In the genomic region with DNA sequence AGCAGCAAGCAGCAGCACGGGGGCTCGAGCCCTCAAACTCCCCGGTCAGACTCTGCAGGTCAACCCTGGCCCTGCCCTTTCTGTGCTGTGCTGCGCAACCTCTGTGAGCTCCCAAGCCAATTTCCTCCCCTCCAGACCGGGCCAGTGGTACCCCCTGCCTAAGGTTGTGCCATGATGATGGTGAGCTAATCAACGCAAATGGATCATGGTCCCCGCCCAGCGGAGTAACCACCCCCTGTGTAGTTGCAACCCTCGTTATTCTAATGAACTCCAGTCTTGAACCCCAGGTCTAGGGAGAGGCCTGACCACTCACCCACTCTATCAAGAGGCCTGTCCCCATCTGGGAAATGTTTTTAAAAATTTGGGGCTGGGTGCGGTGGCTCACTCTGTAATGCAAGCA, we compare ENCODE assay signal across 19 cellular contexts.
DNase-seq lines count a peak whose midpoint lies in the region; ATAC-seq and TF ChIP-seq lines count a peak whose summit lies in the region.
"Had no signal": no experiment of that assay in that cellular context is flagged by ENCODE, and none has a peak within 500 bp of the region (broad histone marks: within the 10 kb centered on the region; RNA-seq: fewer than 3 reads in every experiment).

No MANE protein-coding gene starts in this region.

- in situ Hi-C loops in IMR-90 (cut with MboI; ENCODE audit: low sequenced_read_pairs) (loop anchor here (25.0 kb wide), 1 partner anchor 496 kb away; no protein-coding TSS in a partner anchor), ACHN (cut with HindIII; ENCODE audit: low pct_ligation_motif_present, low pct_unique_long_range_greater_than_20kb, low sequenced_read_pairs) (no loop called here)

- peak overlapping the region; percentile 99 for H3K14ac ChIP-seq in IMR-90 (replicated peaks; ENCODE audit: low read depth, low read length)

- no peaks in the 10 kb centered on the region for H4K20me1 ChIP-seq in IMR-90 (ENCODE audit: insufficient read depth, low read length)
- H4K20me1 ChIP-seq: BLaER1 had no signal

- ATAC-seq in IMR-90 (ENCODE audit: low read depth): no peak
- peak; percentile 27 for ATAC-seq in stimulated activated memory B cell treated with anti-CD40 and anti-IgM and Interleukin-4, amounts not matched to agents 10 μg/mL and 1 μg/mL and 100 μg/mL, for 72 hours
- ATAC-seq in HG03025 (IDR thresholded peaks at IDR 0.05; ENCODE audit: low FRiP score, unreplicated experiment): no peak
- ATAC-seq: CD8-positive, alpha-beta T cell; K562 had no signal

- peak overlapping the region; percentile 99 for H4K91ac ChIP-seq in IMR-90 (ENCODE audit: insufficient read depth, low read depth, low read length)

- no peak for TF ChIP-seq POLR2A in IMR-90 (IDR thresholded peaks at IDR 0.05; ENCODE audit: low read depth, low read length)
- no peak for TF ChIP-seq POLR2A in esophagus muscularis mucosa (IDR thresholded peaks at IDR 0.05; ENCODE audit: low read depth)

- CTCF ChIA-PET in IMR-90 (lab: Yijun Ruan, JAX): no interaction called here

- peaks cover 21% of the 10 kb centered on the region for H3K27me3 Mint-ChIP-seq in stimulated activated memory B cell treated with anti-CD40 and anti-IgM and Interleukin-4, amounts not matched to agents 10 μg/mL and 1 μg/mL and 100 μg/mL, for 72 hours

- H3K4ac ChIP-seq in IMR-90 (ENCODE audit: low read depth, low read length): peak overlapping the region; percentile 96

- H3K18ac ChIP-seq in IMR-90 (ENCODE audit: low read depth, low read length): peak overlapping the region; percentile 92

- peak overlapping the region; percentile 84; the same call in 2 of the 3 replicates for H2BK15ac ChIP-seq in IMR-90 (ENCODE audit: low read depth, low read length)

- no peaks in the 10 kb centered on the region for H3K4me1 Mint-ChIP-seq in stimulated activated memory B cell treated with anti-CD40 and anti-IgM and Interleukin-4, amounts not matched to agents 10 μg/mL and 1 μg/mL and 100 μg/mL, for 72 hours
- H3K4me1 Mint-ChIP-seq: CD14-positive monocyte had no signal

- H3K4me1 ChIP-seq in IMR-90 (ENCODE audit: control insufficient read depth, insufficient read depth, low read length) (peaks cover 27% of the 10 kb centered on the region), esophagus muscularis mucosa (peaks cover 1 to 38% (median 24%) of the 10 kb centered on the region in 4 donors), muscle layer of colon (ENCODE audit: insufficient read depth, low read length) (peaks cover 23% of the 10 kb centered on the region)

- TF ChIP-seq EP300 in esophagus muscularis mucosa (IDR thresholded peaks at IDR 0.05): no peak

- peaks cover 0 to 26% of the 10 kb centered on the region in 2 experiments; a peak in 2 of 4 replicates for H3K79me1 ChIP-seq in IMR-90 (ENCODE audit: low read depth in 1 of 2, low read length in 2 of 2)

- H2AFZ ChIP-seq in IMR-90 (replicated peaks; ENCODE audit: low read length, poor library complexity): no peak overlapping the region
- H2AFZ ChIP-seq: GM23248 had no signal

- no peak overlapping the region for H3K4me3 ChIP-seq in IMR-90 (ENCODE audit: insufficient read depth, low read depth, low read length)
- H3K4me3 ChIP-seq in esophagus muscularis mucosa: no peak overlapping the region
- no peak overlapping the region for H3K4me3 ChIP-seq in muscle layer of colon (ENCODE audit: low read depth in 1 of 2, low read length in 2 of 2)
- H3K4me3 ChIP-seq: BLaER1, GM23248, K562 had no signal

- 100% methylated on average over 1 of the region's 10 CpGs; no CpG with 5 or more reads in 1 of the 2 experiments for WGBS in IMR-90 (ENCODE audit: extremely low coverage in 2 of 2, insufficient read length in 1 of 2), 2 experiments
- WGBS in esophagus muscularis mucosa: 84% methylated on average over 10 of the region's 10 CpGs

- H3K27ac ChIP-seq in IMR-90 (ENCODE audit: insufficient read depth, low read length) (0 out of 2 replicates have a peak overlapping the region, but pooled peaks have one; percentile 11), esophagus muscularis mucosa (replicated peaks in 1 of 4) (peak overlapping the region; percentile 49 to 92 (median 67)), muscle layer of colon (ENCODE audit: low read depth, low read length) (peak overlapping the region; percentile 26)
- H3K27ac ChIP-seq: BLaER1, GM23248, HL-60 had no signal

- TF ChIP-seq CTCF in IMR-90 (conservative IDR thresholded peaks at IDR 0.05; ENCODE audit: low read depth, low read length) (no peak), esophagus muscularis mucosa (IDR thresholded peaks at IDR 0.05) (no peak)

- dilution Hi-C loops in IMR-90 (cut with HindIII; ENCODE audit: low sequenced_read_pairs, unreplicated experiment): no loop called here

- no peaks in the 10 kb centered on the region for H3K9me3 Mint-ChIP-seq in stimulated activated memory B cell treated with anti-CD40 and anti-IgM and Interleukin-4, amounts not matched to agents 10 μg/mL and 1 μg/mL and 100 μg/mL, for 72 hours
- H3K9me3 Mint-ChIP-seq: CD14-positive monocyte; CD8-positive, alpha-beta T cell had no signal

- no peaks in the 10 kb centered on the region for H3K36me3 ChIP-seq in IMR-90 (ENCODE audit: control insufficient read depth, insufficient read depth, low read length)
- H3K36me3 ChIP-seq in esophagus muscularis mucosa: no peaks in the 10 kb centered on the region
- no peaks in the 10 kb centered on the region for H3K36me3 ChIP-seq in muscle layer of colon (ENCODE audit: insufficient read depth, low read length)
- H3K36me3 ChIP-seq: BLaER1 had no signal

- no peaks in the 10 kb centered on the region for H3K36me3 Mint-ChIP-seq in stimulated activated memory B cell treated with anti-CD40 and anti-IgM and Interleukin-4, amounts not matched to agents 10 μg/mL and 1 μg/mL and 100 μg/mL, for 72 hours
- H3K36me3 Mint-ChIP-seq: CD14-positive monocyte; CD8-positive, alpha-beta T cell had no signal

- no peak for TF ChIP-seq RAD21 in IMR-90 (IDR thresholded peaks at IDR 0.05; ENCODE audit: low read length)

- H3K9me1 ChIP-seq in IMR-90 (ENCODE audit: insufficient read depth, low read length): peaks cover 17% of the 10 kb centered on the region

- intact Hi-C loops in IMR-90 (cut with micrococcal nuclease): no loop called here
- intact Hi-C loops in esophagus muscularis mucosa (cut with DNase I): loop anchor here (5.0 to 10.0 kb wide), 2 partner anchors 34 to 114 kb away; no protein-coding TSS in a partner anchor

- no peak overlapping the region for H3K9ac ChIP-seq in IMR-90 (ENCODE audit: low read depth, low read length)
- H3K9ac ChIP-seq in muscle layer of colon (ENCODE audit: low read length): no peak overlapping the region
- H3K9ac ChIP-seq: BLaER1, GM23248 had no signal

- BruUV-seq in IMR-90 (replicated peaks; lab: Mats Ljungman, UMichigan): no TSS peak

- no peak overlapping the region for H2AK9ac ChIP-seq in IMR-90 (replicated peaks; ENCODE audit: low read depth, low read length, poor library complexity)

- POLR2A ChIA-PET in IMR-90 (lab: Charles Lee; ENCODE audit: unreplicated experiment): no interaction called here

- H3K9me3 ChIP-seq in IMR-90 (ENCODE audit: control insufficient read depth, insufficient read depth, low read length): no peaks in the 10 kb centered on the region
- H3K9me3 ChIP-seq in esophagus muscularis mucosa: no peaks in the 10 kb centered on the region
- no peaks in the 10 kb centered on the region for H3K9me3 ChIP-seq in muscle layer of colon (ENCODE audit: low read length)
- H3K9me3 ChIP-seq: BLaER1 had no signal

- H3K4me2 ChIP-seq in IMR-90 (ENCODE audit: low read depth, low read length): no peak overlapping the region
- H3K4me2 ChIP-seq: BLaER1 had no signal

- H3K56ac ChIP-seq in IMR-90 (ENCODE audit: extremely low read depth, insufficient read depth, low read length): no peak overlapping the region

- H3K27ac Mint-ChIP-seq in stimulated activated memory B cell treated with anti-CD40 and anti-IgM and Interleukin-4, amounts not matched to agents 10 μg/mL and 1 μg/mL and 100 μg/mL, for 72 hours: no peak overlapping the region
- H3K27ac Mint-ChIP-seq: CD14-positive monocyte; CD8-positive, alpha-beta T cell had no signal

- H3K27me3 ChIP-seq in IMR-90 (ENCODE audit: control insufficient read depth, insufficient read depth, low read length) (no peaks in the 10 kb centered on the region), esophagus muscularis mucosa (no peaks in the 10 kb centered on the region), muscle layer of colon (ENCODE audit: control insufficient read depth in 1 of 2, insufficient read depth in 2 of 2, low read length in 2 of 2) (no peaks in the 10 kb centered on the region)
- H3K27me3 ChIP-seq: BLaER1 had no signal

- H4K5ac ChIP-seq in IMR-90 (ENCODE audit: low read depth, low read length): peak overlapping the region; percentile 97; the same call in 1 of the 2 replicates

- peak overlapping the region; percentile 30 to 93; a peak in 3 of 4 replicates for H4K8ac ChIP-seq in IMR-90 (ENCODE audit: low read depth in 2 of 2, low read length in 2 of 2)

- peak overlapping the region; percentile 100 for H2BK5ac ChIP-seq in IMR-90 (ENCODE audit: low read depth, low read length, poor library complexity, severe bottlenecking)

- peak overlapping the region; percentile 99 for H2BK120ac ChIP-seq in IMR-90 (ENCODE audit: low read depth, low read length)

- H3K4me3 Mint-ChIP-seq in stimulated activated memory B cell treated with anti-CD40 and anti-IgM and Interleukin-4, amounts not matched to agents 10 μg/mL and 1 μg/mL and 100 μg/mL, for 72 hours: no peak overlapping the region
- H3K4me3 Mint-ChIP-seq: CD14-positive monocyte; CD8-positive, alpha-beta T cell had no signal

- no peak for DNase-seq in IMR-90
- DNase-seq in esophagus muscularis mucosa (ENCODE audit: extremely low spot score): no peak
- DNase-seq in ACHN: no peak
- no peak for DNase-seq in activated CD8-positive, alpha-beta memory T cell treated with anti-CD3 and anti-CD28 coated beads, Interleukin-2, amount 50 U/mL, for 4 hours
- DNase-seq: Calu3; CD8-positive, alpha-beta T cell; DMS 273 treated with DMSO at 0.1 percent for 48 hours; DMS53; DND-41; EL; GM23248; HCEC 1CT had no signal

- H2BK20ac ChIP-seq in IMR-90 (ENCODE audit: low read depth, low read length): peak overlapping the region; percentile 100

- H3K23ac ChIP-seq in IMR-90 (ENCODE audit: low read depth, low read length): peak overlapping the region; percentile 74

- peak overlapping the region; percentile 99 for H2AK5ac ChIP-seq in IMR-90 (ENCODE audit: low read depth, low read length)

TF ChIP-seq in IMR-90, 13 proteins besides CTCF, POLR2A, EP300 and RAD21 (continues in another document):
- TF ChIP-seq MAZ (IDR thresholded peaks at IDR 0.05; ENCODE audit: borderline replicate concordance, low read depth, low read length) (no peak), RCOR1 (IDR thresholded peaks at IDR 0.05; ENCODE audit: insufficient replicate concordance, low read length) (no peak), MXI1 (IDR thresholded peaks at IDR 0.05; ENCODE audit: borderline replicate concordance, low read depth, low read length) (no peak)
- TF ChIP-seq, protein P1, sequence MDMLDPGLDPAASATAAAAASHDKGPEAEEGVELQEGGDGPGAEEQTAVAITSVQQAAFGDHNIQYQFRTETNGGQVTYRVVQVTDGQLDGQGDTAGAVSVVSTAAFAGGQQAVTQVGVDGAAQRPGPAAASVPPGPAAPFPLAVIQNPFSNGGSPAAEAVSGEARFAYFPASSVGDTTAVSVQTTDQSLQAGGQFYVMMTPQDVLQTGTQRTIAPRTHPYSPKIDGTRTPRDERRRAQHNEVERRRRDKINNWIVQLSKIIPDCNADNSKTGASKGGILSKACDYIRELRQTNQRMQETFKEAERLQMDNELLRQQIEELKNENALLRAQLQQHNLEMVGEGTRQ (IDR thresholded peaks at IDR 0.05; ENCODE audit: low read depth, low read length): no peak

Comparison
In these comparisons a context has a peak if more than half of its experiments do, and no peak if none do; other contexts are left out.
1. H3K27ac ChIP-seq: peak in every context shown above with its lines; median percentile 67 in esophagus muscularis mucosa; 26 in muscle layer of colon; 11 in IMR-90.